Comparison of ENCODE assay signal across 8 cellular contexts in genomic region chrX:154374361-154375155, GRCh38. TPM values are rescaled to one million over a fixed set of nuclear protein-coding genes. Genes with fewer than 3 reads are reported as not detected.
A peak's percentile ranks its signal among the peaks of the same experiment; 100 is the strongest.
DNase-seq lines count a peak whose midpoint lies in the region; ATAC-seq, FAIRE-seq and TF ChIP-seq lines count a peak whose summit lies in the region.

Gene FLNA, minus strand, starts transcription at chrX:154374634. Its CDS starts 3,389 bp downstream, at chrX:154371245.

- H4K91ac ChIP-seq in H9 (ENCODE audit: insufficient read length, low read depth, low read length) (no peak within 1 kb of the TSS), neuronal stem cell (ENCODE audit: low read depth, low read length, poor library complexity) (no peak within 1 kb of the TSS)

- POLR2A ChIA-PET in activated B cell treated with CpG ODN at 0.5 μM for 24 hours (lab: Charles Lee) = interaction anchor here (0.5 to 2.3 kb wide), 4 partner anchors 20 to 449 kb away, joined by 3 to 19 read pairs (median 4); partner anchors contain the start of genes ARHGAP4 and RPL10

- H2AFZ ChIP-seq in H9 (ENCODE audit: low read length) (no peak within 1 kb of the TSS), neuronal stem cell (ENCODE audit: low read length) (peak within 1 kb of the TSS; percentile 43)

- H3K27ac ChIP-seq in BLaER1 treated with 17β-estradiol and CSF1 and Interleukin-3, amounts not matched to agents 10 nM and 100 nM = no peak within 1 kb of the TSS; a peak in 1 of 22 replicates
- no peak within 1 kb of the TSS for H3K27ac ChIP-seq in H9 (ENCODE audit: insufficient read length, low read depth, low read length)
- H3K27ac ChIP-seq in neuronal stem cell (replicated peaks; ENCODE audit: low read length) = no peak within 1 kb of the TSS

- TF ChIP-seq CTCF in H9 (conservative IDR thresholded peaks at IDR 0.05) = no peak
- no peak for TF ChIP-seq CTCF in activated B cell treated with CpG ODN at 0.5 μM for 24 hours (IDR thresholded peaks at IDR 0.05)
- no peak for TF ChIP-seq CTCF in foreskin fibroblast (IDR thresholded peaks at IDR 0.05; ENCODE audit: low read depth, low read length)

- no peak within 1 kb of the TSS for H3K14ac ChIP-seq in H9 (ENCODE audit: insufficient read depth, low read length)
- H3K14ac ChIP-seq in neuronal stem cell (ENCODE audit: low read length) = no peak within 1 kb of the TSS

- no peak within 1 kb of the TSS for H4K5ac ChIP-seq in H9 (ENCODE audit: insufficient read length, low read depth, low read length)

- H3K56ac ChIP-seq in H9 (ENCODE audit: insufficient read length, low read depth, low read length) = no peak within 1 kb of the TSS

- H3K36me3 Mint-ChIP-seq in H9 (ENCODE audit: insufficient read depth in 1 of 3, low read depth in 3 of 3) = peaks cover 6 to 12% (median 10%) of the 10 kb centered on the region in 3 experiments
- peaks cover 2% of the 10 kb centered on the region for H3K36me3 Mint-ChIP-seq in activated B cell treated with CpG ODN at 0.5 μM for 24 hours (ENCODE audit: low read depth)

- H3K4me3 Mint-ChIP-seq in H9 (peak within 1 kb of the TSS; percentile 50 to 60), activated B cell treated with CpG ODN at 0.5 μM for 24 hours (peak within 1 kb of the TSS; percentile 62)

- peaks cover 5% of the 10 kb centered on the region for H3K23me2 ChIP-seq in H9 (ENCODE audit: insufficient read length, low read depth, low read length, poor library complexity, severe bottlenecking)

- peak within 1 kb of the TSS; percentile 78 to 90 (median 84) for H3K4me2 ChIP-seq in BLaER1 treated with 17β-estradiol and CSF1 and Interleukin-3, amounts not matched to agents 10 nM and 100 nM
- H3K4me2 ChIP-seq in H9 (ENCODE audit: insufficient read depth, insufficient read length, low read length) (peak within 1 kb of the TSS; percentile 1), neuronal stem cell (ENCODE audit: insufficient read depth, low read length, poor library complexity, severe bottlenecking) (peak within 1 kb of the TSS; percentile 56)

- peak within 1 kb of the TSS; percentile 14 to 71 (median 60); a peak in 18 of 22 replicates for H3K9ac ChIP-seq in BLaER1 treated with 17β-estradiol and CSF1 and Interleukin-3, amounts not matched to agents 10 nM and 100 nM
- no peak within 1 kb of the TSS for H3K9ac ChIP-seq in H9 (ENCODE audit: extremely low read depth, insufficient read length, low read length)
- H3K9ac ChIP-seq in neuronal stem cell (ENCODE audit: low read depth, low read length, poor library complexity) = peak within 1 kb of the TSS; percentile 60

- WGBS in H9 (ENCODE audit: extremely low coverage, insufficient read length, low lambda C conversion rate) = no CpG with 5 or more reads among the region's 93 CpGs
- no CpG with 5 or more reads among the region's 93 CpGs for WGBS in neuronal stem cell (ENCODE audit: extremely low coverage in 2 of 2, insufficient read length in 2 of 2, insufficient replicate concordance in 1 of 2), 2 donors

- H2BK12ac ChIP-seq in H9 (ENCODE audit: insufficient read length, low read depth, low read length) (no peak within 1 kb of the TSS), neuronal stem cell (ENCODE audit: low read length) (no peak within 1 kb of the TSS)

- peaks cover 0 to 31% (median 10%) of the 10 kb centered on the region in 11 experiments; a peak in 15 of 22 replicates for H4K20me1 ChIP-seq in BLaER1 treated with 17β-estradiol and CSF1 and Interleukin-3, amounts not matched to agents 10 nM and 100 nM
- no peaks in the 10 kb centered on the region for H4K20me1 ChIP-seq in H9 (ENCODE audit: control insufficient read depth, insufficient read depth, insufficient read length)

- no peak within 1 kb of the TSS for H2BK20ac ChIP-seq in H9 (ENCODE audit: low read depth, low read length, poor library complexity, severe bottlenecking)

- DNase-seq in H9 = peak; percentile 56
- DNase-seq in activated B cell treated with CpG ODN at 0.5 μM for 24 hours = peak; percentile 35
- peak in 1 of 2 donors; percentile 53 for DNase-seq in foreskin fibroblast
- DNase-seq in neuronal stem cell (ENCODE audit: low spot score) = no peak
- DNase-seq in COR-L47 (lab: John Stamatoyannopoulos, UW) = no peak
- DNase-seq in GM19239 (ENCODE audit: insufficient read length, low spot score) = no peak

- H3K4me3 ChIP-seq in BLaER1 treated with 17β-estradiol and CSF1 and Interleukin-3, amounts not matched to agents 10 nM and 100 nM = peak within 1 kb of the TSS; percentile 43 to 66 (median 54); a peak in 19 of 20 replicates
- H3K4me3 ChIP-seq in foreskin fibroblast (ENCODE audit: low read depth in 1 of 2, low read length in 2 of 2) (peak within 1 kb of the TSS; percentile 62 to 92), neuronal stem cell (ENCODE audit: low read length in 2 of 2) (peak within 1 kb of the TSS; percentile 15 to 71)

- H2AK5ac ChIP-seq in H9 (ENCODE audit: insufficient read length, low read length) = no peak within 1 kb of the TSS
- H2AK5ac ChIP-seq in neuronal stem cell (ENCODE audit: low read depth, low read length) = peak within 1 kb of the TSS; percentile 45

- H3K36me3 ChIP-seq in BLaER1 treated with 17β-estradiol and CSF1 and Interleukin-3, amounts not matched to agents 10 nM and 100 nM = no peaks in the 10 kb centered on the region
- peaks cover 0 to 4% of the 10 kb centered on the region in 2 donors for H3K36me3 ChIP-seq in neuronal stem cell (replicated peaks in 1 of 2; ENCODE audit: control insufficient read depth in 2 of 2, insufficient read depth in 2 of 2, low read length in 2 of 2)

- intact Hi-C loops in activated B cell treated with CpG ODN at 0.5 μM for 24 hours (cut with micrococcal nuclease) = loop anchor here (5.0 to 10.0 kb wide), 3 partner anchors 140 to 650 kb away; partner anchors contain the start of genes ABCD1, BCAP31, FAM3A and MECP2

- H4K8ac ChIP-seq in H9 (replicated peaks; ENCODE audit: insufficient read length, low read depth, low read length) (no peak within 1 kb of the TSS), neuronal stem cell (ENCODE audit: low read depth, low read length) (no peak within 1 kb of the TSS)

- H3K9me3 Mint-ChIP-seq in H9 (peaks cover 40 to 48% of the 10 kb centered on the region in 2 experiments), activated B cell treated with CpG ODN at 0.5 μM for 24 hours (no peaks in the 10 kb centered on the region)

- H3K27ac Mint-ChIP-seq in H9 (no peak within 1 kb of the TSS), activated B cell treated with CpG ODN at 0.5 μM for 24 hours (no peak within 1 kb of the TSS)

- CTCF ChIA-PET in activated B cell treated with CpG ODN at 0.5 μM for 24 hours (lab: Charles Lee) = interaction anchor here (1.0 to 2.5 kb wide), 6 partner anchors 24 to 168 kb away, joined by 3 to 6 read pairs (median 4); no protein-coding TSS in a partner anchor

- no peaks in the 10 kb centered on the region for H3K79me1 ChIP-seq in H9 (ENCODE audit: insufficient read depth, low read depth, low read length, poor library complexity, severe bottlenecking)
- peaks cover 4% of the 10 kb centered on the region for H3K79me1 ChIP-seq in neuronal stem cell (ENCODE audit: low read depth, low read length)

- no peak within 1 kb of the TSS for H3T11ph ChIP-seq in H9 (ENCODE audit: low read length)

- H3K79me2 ChIP-seq in H9 (ENCODE audit: insufficient read depth, low read length) = peaks cover 8% of the 10 kb centered on the region; the same call in 1 of the 2 replicates

- H3K27me3 ChIP-seq in BLaER1 treated with 17β-estradiol and CSF1 and Interleukin-3, amounts not matched to agents 10 nM and 100 nM = peaks cover 8 to 42% (median 37%) of the 10 kb centered on the region in 11 experiments
- H3K27me3 ChIP-seq in H9 (ENCODE audit: insufficient read depth, low read length) (no peaks in the 10 kb centered on the region), neuronal stem cell (ENCODE audit: control insufficient read depth in 3 of 3, insufficient read depth in 3 of 3, low read depth in 1 of 3, low read length in 3 of 3) (no peaks in the 10 kb centered on the region)

- H3K9me3 ChIP-seq in BLaER1 treated with 17β-estradiol and CSF1 and Interleukin-3, amounts not matched to agents 10 nM and 100 nM (replicated peaks in 1 of 11) = peaks cover 39 to 80% (median 61%) of the 10 kb centered on the region in 11 experiments
- H3K9me3 ChIP-seq in H9 (ENCODE audit: control insufficient read depth, low read depth, low read length) (no peaks in the 10 kb centered on the region), neuronal stem cell (replicated peaks in 1 of 2; ENCODE audit: control insufficient read depth in 2 of 2, insufficient read depth in 1 of 2, low read depth in 1 of 2, low read length in 2 of 2) (no peaks in the 10 kb centered on the region)

- no peak within 1 kb of the TSS for H3K4ac ChIP-seq in H9 (ENCODE audit: low read depth, low read length)
- no peak within 1 kb of the TSS for H3K4ac ChIP-seq in neuronal stem cell (ENCODE audit: low read length)

- peaks cover 3% of the 10 kb centered on the region; the same call in 1 of the 2 replicates for H3K27me3 Mint-ChIP-seq in H9 (ENCODE audit: low read depth)
- no peaks in the 10 kb centered on the region for H3K27me3 Mint-ChIP-seq in activated B cell treated with CpG ODN at 0.5 μM for 24 hours

- FAIRE-seq in GM19239 (lab: Jason Lieb, UNC) = no peak

- no peak within 1 kb of the TSS for H2BK5ac ChIP-seq in H9 (ENCODE audit: insufficient read length, low read length)
- H2BK5ac ChIP-seq in neuronal stem cell (ENCODE audit: low read length) = no peak within 1 kb of the TSS

- H3K4me1 ChIP-seq in BLaER1 treated with 17β-estradiol and CSF1 and Interleukin-3, amounts not matched to agents 10 nM and 100 nM = peaks cover 31 to 40% (median 36%) of the 10 kb centered on the region in 10 experiments
- H3K4me1 ChIP-seq in H9 (ENCODE audit: insufficient read depth, low read length) = no peaks in the 10 kb centered on the region
- peaks cover 8 to 13% of the 10 kb centered on the region in 2 donors for H3K4me1 ChIP-seq in neuronal stem cell (ENCODE audit: control insufficient read depth in 2 of 2, insufficient read depth in 1 of 2, low read depth in 1 of 2, low read length in 2 of 2)

- H3K23ac ChIP-seq in H9 (ENCODE audit: insufficient read length, low read depth, low read length) (no peak within 1 kb of the TSS), neuronal stem cell (ENCODE audit: low read depth, low read length, poor library complexity) (no peak within 1 kb of the TSS)

- H3K18ac ChIP-seq in H9 (ENCODE audit: insufficient read length, low read depth, low read length) (peak within 1 kb of the TSS; percentile 68), neuronal stem cell (ENCODE audit: low read length) (peak within 1 kb of the TSS; percentile 78)

- H3K4me1 Mint-ChIP-seq in H9 (peaks cover 2 to 22% of the 10 kb centered on the region in 2 experiments; a peak in 3 of 4 replicates), activated B cell treated with CpG ODN at 0.5 μM for 24 hours (peaks cover 24% of the 10 kb centered on the region)

- H2BK120ac ChIP-seq in H9 (ENCODE audit: low read depth, low read length, poor library complexity, severe bottlenecking) (no peak within 1 kb of the TSS), neuronal stem cell (ENCODE audit: low read depth, low read length) (no peak within 1 kb of the TSS)

- ATAC-seq in activated B cell treated with CpG ODN at 0.5 μM for 24 hours (ENCODE audit: low read depth) (no peak), GM18907 (IDR thresholded peaks at IDR 0.05; ENCODE audit: unreplicated experiment) (no peak)

- H2BK15ac ChIP-seq in H9 (ENCODE audit: low read depth, low read length) = no peak within 1 kb of the TSS
- peak within 1 kb of the TSS; percentile 37 for H2BK15ac ChIP-seq in neuronal stem cell (ENCODE audit: low read length)

RNA-seq across cellular contexts. Expression of gene FLNA, which starts in this region (rescaled TPM):
- total RNA-seq in H9 (2021) (946 and 957 TPM in 2 replicates), activated B cell treated with CpG ODN at 0.5 μM for 24 hours (605 and 679 TPM in 2 replicates)
- 215 TPM for polyA plus RNA-seq in neuronal stem cell (2013, experiment 1 of 2)
- 217 TPM for polyA plus RNA-seq in neuronal stem cell (2013, experiment 2 of 2)

Comparison
In these comparisons a context has a peak if more than half of its experiments do, and no peak if none do; other contexts are left out.
1. H3K4me2 ChIP-seq: peak in every context shown above with its lines; median percentile 84 in BLaER1 treated with 17β-estradiol and CSF1 and Interleukin-3, amounts not matched to agents 10 nM and 100 nM; 56 in neuronal stem cell; 1 in H9.
2. DNase-seq: peak in H9 (single experiment) and activated B cell treated with CpG ODN at 0.5 μM for 24 hours (single experiment); none in neuronal stem cell (single experiment), COR-L47 (single experiment) and GM19239 (single experiment).
3. Peak in every context shown above with its lines, with median percentiles within 50 percentile points of each other: H3K4me3 ChIP-seq.